In genomic region chr19:18557474-18558201, GRCh38 we compare ENCODE assay signal across 8 cellular contexts. TPM values are rescaled to one million over a fixed set of nuclear protein-coding genes. Genes with fewer than 3 reads are reported as not detected.
A peak's percentile ranks its signal among the peaks of the same experiment; 100 is the strongest.
DNase-seq lines count a peak whose midpoint lies in the region; FAIRE-seq and TF ChIP-seq lines count a peak whose summit lies in the region.

Gene KXD1, plus strand, starts transcription at chr19:18557870. Its CDS starts 4,187 bp downstream, at chr19:18562057.

- peak within 1 kb of the TSS; percentile 66 to 96 (median 76) for H3K27ac Mint-ChIP-seq in nephron
- H3K27ac Mint-ChIP-seq in stimulated activated naive CD8-positive, alpha-beta T cell treated with anti-CD3 and anti-CD28 coated beads, Interleukin-15, Interleukin-2, amounts not matched to agents 100 ng/mL and 50 ng/mL, for 24 hours = peak within 1 kb of the TSS; percentile 95

- H3K9me3 Mint-ChIP-seq in nephron = no peaks in the 10 kb centered on the region
- no peaks in the 10 kb centered on the region for H3K9me3 Mint-ChIP-seq in stimulated activated naive CD8-positive, alpha-beta T cell treated with anti-CD3 and anti-CD28 coated beads, Interleukin-15, Interleukin-2, amounts not matched to agents 100 ng/mL and 50 ng/mL, for 24 hours

- H3K4me3 ChIP-seq in fibroblast of the aortic adventitia (ENCODE audit: low read depth, low read length) = peak within 1 kb of the TSS; percentile 96

- FAIRE-seq in H54 (lab: Jason Lieb, UNC) = peak; percentile 88

- no peak for TF ChIP-seq CTCF in fibroblast of the aortic adventitia (IDR thresholded peaks at IDR 0.05; ENCODE audit: insufficient read depth, low read length)
- TF ChIP-seq CTCF in nephron (IDR thresholded peaks at IDR 0.05; ENCODE audit: unreplicated experiment in 3 of 3) = no peak

- H3K27me3 Mint-ChIP-seq in nephron (ENCODE audit: low read depth) = no peaks in the 10 kb centered on the region
- no peaks in the 10 kb centered on the region for H3K27me3 Mint-ChIP-seq in stimulated activated naive CD8-positive, alpha-beta T cell treated with anti-CD3 and anti-CD28 coated beads, Interleukin-15, Interleukin-2, amounts not matched to agents 100 ng/mL and 50 ng/mL, for 24 hours

- H3K4me3 Mint-ChIP-seq in nephron = peak within 1 kb of the TSS; percentile 90 to 94 (median 90)
- H3K4me3 Mint-ChIP-seq in stimulated activated naive CD8-positive, alpha-beta T cell treated with anti-CD3 and anti-CD28 coated beads, Interleukin-15, Interleukin-2, amounts not matched to agents 100 ng/mL and 50 ng/mL, for 24 hours = peak within 1 kb of the TSS; percentile 88

- DNase-seq in EL (peak; percentile 99), H54 (ENCODE audit: insufficient read length, low spot score) (peak; percentile 96), M059J (ENCODE audit: low read depth) (peak; percentile 99), SHP77 (lab: John Stamatoyannopoulos, UW) (peak; percentile 99 to 100), fibroblast of the aortic adventitia (ENCODE audit: low read depth) (peak; percentile 100)
- peak; percentile 96 for DNase-seq in activated effector memory CD4-positive, alpha-beta T cell treated with Interleukin-2 at 50 U/mL for 16 hours

- peak; percentile 44; the same call in 1 of the 2 replicates for TF ChIP-seq POLR2A in H54 (IDR thresholded peaks at IDR 0.05; ENCODE audit: low read depth, low read length)

- H3K36me3 Mint-ChIP-seq in nephron (ENCODE audit: low read depth) = peaks cover 3% of the 10 kb centered on the region
- H3K36me3 Mint-ChIP-seq in stimulated activated naive CD8-positive, alpha-beta T cell treated with anti-CD3 and anti-CD28 coated beads, Interleukin-15, Interleukin-2, amounts not matched to agents 100 ng/mL and 50 ng/mL, for 24 hours (ENCODE audit: low read depth) = peaks cover 12% of the 10 kb centered on the region

- peaks cover 7% of the 10 kb centered on the region for H3K4me1 Mint-ChIP-seq in nephron
- H3K4me1 Mint-ChIP-seq in stimulated activated naive CD8-positive, alpha-beta T cell treated with anti-CD3 and anti-CD28 coated beads, Interleukin-15, Interleukin-2, amounts not matched to agents 100 ng/mL and 50 ng/mL, for 24 hours (ENCODE audit: low read depth) = peaks cover 29% of the 10 kb centered on the region

RNA-seq across cellular contexts. Expression of gene KXD1, which starts in this region (rescaled TPM):
- 114 and 124 TPM in 2 replicates for total RNA-seq in M059J (2014; rRNA removed; shearing (Covaris generic))
- total RNA-seq in fibroblast of the aortic adventitia (ENCODE audit: low replicate concordance) = 21.3 and 109 TPM in 2 replicates

Comparison
In these comparisons a context has a peak if more than half of its experiments do, and no peak if none do; other contexts are left out.
1. Peak in every context shown above with its lines: DNase-seq and H3K4me3 ChIP-seq.